1 cellular context compared by ENCODE assay signal in the genomic region with DNA sequence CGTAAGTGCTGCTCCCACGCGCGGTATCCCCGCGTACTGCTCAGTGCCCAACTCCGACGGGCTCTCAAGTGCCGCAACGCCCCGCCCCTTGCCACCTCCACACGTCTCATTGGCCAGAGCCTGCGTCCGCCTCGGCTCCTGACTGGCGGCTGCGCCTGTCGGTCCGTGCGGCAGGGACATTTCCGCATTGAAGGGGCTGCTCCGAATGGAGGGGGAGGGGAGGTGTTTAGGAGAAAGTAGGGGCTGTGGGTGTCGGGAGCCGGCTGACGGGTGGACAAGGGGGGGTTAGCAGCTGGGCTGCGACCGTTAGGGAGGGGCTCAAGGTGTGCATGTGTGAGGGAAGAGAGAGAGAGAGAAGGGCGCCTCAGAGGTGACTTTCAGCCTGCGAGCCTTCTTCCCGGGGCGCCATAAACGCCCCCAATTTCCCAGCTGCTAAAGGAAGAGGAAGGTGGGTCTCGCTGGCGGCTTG.
TF ChIP-seq lines count a peak whose summit lies in the region.

No MANE protein-coding gene starts in this region.

TF ChIP-seq in HCT116, 20 proteins besides CTCF, POLR2A, EP300 and RAD21 (continued from another document):
- TF ChIP-seq, protein P1, sequence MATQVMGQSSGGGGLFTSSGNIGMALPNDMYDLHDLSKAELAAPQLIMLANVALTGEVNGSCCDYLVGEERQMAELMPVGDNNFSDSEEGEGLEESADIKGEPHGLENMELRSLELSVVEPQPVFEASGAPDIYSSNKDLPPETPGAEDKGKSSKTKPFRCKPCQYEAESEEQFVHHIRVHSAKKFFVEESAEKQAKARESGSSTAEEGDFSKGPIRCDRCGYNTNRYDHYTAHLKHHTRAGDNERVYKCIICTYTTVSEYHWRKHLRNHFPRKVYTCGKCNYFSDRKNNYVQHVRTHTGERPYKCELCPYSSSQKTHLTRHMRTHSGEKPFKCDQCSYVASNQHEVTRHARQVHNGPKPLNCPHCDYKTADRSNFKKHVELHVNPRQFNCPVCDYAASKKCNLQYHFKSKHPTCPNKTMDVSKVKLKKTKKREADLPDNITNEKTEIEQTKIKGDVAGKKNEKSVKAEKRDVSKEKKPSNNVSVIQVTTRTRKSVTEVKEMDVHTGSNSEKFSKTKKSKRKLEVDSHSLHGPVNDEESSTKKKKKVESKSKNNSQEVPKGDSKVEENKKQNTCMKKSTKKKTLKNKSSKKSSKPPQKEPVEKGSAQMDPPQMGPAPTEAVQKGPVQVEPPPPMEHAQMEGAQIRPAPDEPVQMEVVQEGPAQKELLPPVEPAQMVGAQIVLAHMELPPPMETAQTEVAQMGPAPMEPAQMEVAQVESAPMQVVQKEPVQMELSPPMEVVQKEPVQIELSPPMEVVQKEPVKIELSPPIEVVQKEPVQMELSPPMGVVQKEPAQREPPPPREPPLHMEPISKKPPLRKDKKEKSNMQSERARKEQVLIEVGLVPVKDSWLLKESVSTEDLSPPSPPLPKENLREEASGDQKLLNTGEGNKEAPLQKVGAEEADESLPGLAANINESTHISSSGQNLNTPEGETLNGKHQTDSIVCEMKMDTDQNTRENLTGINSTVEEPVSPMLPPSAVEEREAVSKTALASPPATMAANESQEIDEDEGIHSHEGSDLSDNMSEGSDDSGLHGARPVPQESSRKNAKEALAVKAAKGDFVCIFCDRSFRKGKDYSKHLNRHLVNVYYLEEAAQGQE (IDR thresholded peaks at IDR 0.05; ENCODE audit: low read depth), result no peak
